In genomic region chr9:133406480-133407307, GRCh38 we compare ENCODE assay signal across 8 cellular contexts. TPM values are rescaled to one million over a fixed set of nuclear protein-coding genes. Genes with fewer than 3 reads are reported as not detected.
DNase-seq lines count a peak whose midpoint lies in the region; ATAC-seq and TF ChIP-seq lines count a peak whose summit lies in the region.

No MANE protein-coding gene starts in this region.

- ATAC-seq in HG03159 (IDR thresholded peaks at IDR 0.05; ENCODE audit: unreplicated experiment): no peak

- TF ChIP-seq CTCF in astrocyte of the cerebellum (IDR thresholded peaks at IDR 0.05; ENCODE audit: low read depth, low read length, missing control alignments) (peak; percentile 94), smooth muscle cell (IDR thresholded peaks at IDR 0.05; ENCODE audit: borderline replicate concordance, insufficient read depth, poor library complexity, severe bottlenecking) (peak; percentile 89)

- H3K4me2 ChIP-seq in GM23248 (ENCODE audit: unreplicated experiment) (no peak overlapping the region), smooth muscle cell (no peak overlapping the region)

- H3K9ac ChIP-seq in GM23248: no peak overlapping the region
- H3K9ac ChIP-seq in smooth muscle cell (ENCODE audit: low read depth): no peak overlapping the region

- H4K20me1 ChIP-seq in GM23248 (ENCODE audit: insufficient read depth): no peaks in the 10 kb centered on the region
- H4K20me1 ChIP-seq in smooth muscle cell (ENCODE audit: low read depth): peaks cover 10% of the 10 kb centered on the region

- in situ Hi-C loops in GM23248 (cut with MboI) (no loop called here), astrocyte of the cerebellum (cut with HindIII; ENCODE audit: low sequenced_read_pairs) (no loop called here)

- WGBS in GM23248 (ENCODE audit: low coverage in 1 of 2, low lambda C conversion rate in 2 of 2, missing lambda C conversion rate in 2 of 2), 2 experiments: 55 to 64% methylated on average over 21 to 24 of the region's 24 CpGs
- 66% methylated on average over 24 of the region's 24 CpGs for WGBS in smooth muscle cell (ENCODE audit: low lambda C conversion rate)

- no peaks in the 10 kb centered on the region for H3K9me2 ChIP-seq in GM23248 (ENCODE audit: insufficient read depth)

- no peaks in the 10 kb centered on the region for H3K27me3 ChIP-seq in GM23248 (replicated peaks; ENCODE audit: insufficient read depth)
- no peaks in the 10 kb centered on the region for H3K27me3 ChIP-seq in smooth muscle cell (ENCODE audit: low read depth)

- H3K4me1 ChIP-seq in GM23248 (ENCODE audit: insufficient read depth): peaks cover 12% of the 10 kb centered on the region
- no peaks in the 10 kb centered on the region for H3K4me1 ChIP-seq in smooth muscle cell (ENCODE audit: low read depth)

- H2AFZ ChIP-seq in GM23248 (no peak overlapping the region), smooth muscle cell (ENCODE audit: low read depth) (no peak overlapping the region)

- H3K4me3 ChIP-seq in GM23248 (no peak overlapping the region), astrocyte of the cerebellum (ENCODE audit: low read depth, low read length) (no peak overlapping the region), smooth muscle cell (no peak overlapping the region)

- DNase-seq in CD1c-positive myeloid dendritic cell (ENCODE audit: extremely low spot score): peak; percentile 80
- DNase-seq in GM23248: peak; percentile 81
- peak; percentile 60 for DNase-seq in NCI-H1694 treated with DMSO at 0.1 percent for 48 hours (lab: John Stamatoyannopoulos, UW)
- DNase-seq in UCSD-AML1 (lab: John Stamatoyannopoulos, UW; ENCODE audit: unreplicated experiment): peak; percentile 71
- peak; percentile 49 for DNase-seq in astrocyte of the cerebellum (ENCODE audit: low read depth)
- peak in 47 of 51 donors; percentile 5 to 79 (median 48) for DNase-seq in hypothalamus (lab: John Stamatoyannopoulos, UW)
- DNase-seq in smooth muscle cell (lab: John Stamatoyannopoulos, UW; ENCODE audit: unreplicated experiment): peak; percentile 23

- H3K79me2 ChIP-seq in GM23248 (ENCODE audit: insufficient read depth) (peaks cover 10% of the 10 kb centered on the region; the same call in 1 of the 2 replicates), smooth muscle cell (ENCODE audit: low read depth) (no peaks in the 10 kb centered on the region)

- H3K9me3 ChIP-seq in GM23248 (ENCODE audit: low read depth): no peaks in the 10 kb centered on the region
- H3K9me3 ChIP-seq in smooth muscle cell (replicated peaks; ENCODE audit: low read depth): no peaks in the 10 kb centered on the region

- H3F3A ChIP-seq in GM23248 (ENCODE audit: insufficient read depth) (peaks cover 22% of the 10 kb centered on the region), smooth muscle cell (ENCODE audit: low read depth) (no peaks in the 10 kb centered on the region)

- H3K27ac ChIP-seq in GM23248 (peak overlapping the region; percentile 53; the same call in 1 of the 2 replicates), smooth muscle cell (ENCODE audit: low read depth) (no peak overlapping the region)

- H3K36me3 ChIP-seq in GM23248 (ENCODE audit: low read depth) (peaks cover 20% of the 10 kb centered on the region), smooth muscle cell (ENCODE audit: low read depth) (peaks cover 10% of the 10 kb centered on the region)

RNA-seq across cellular contexts. Expression of gene REXO4, which starts 11.1 kb away (rescaled TPM):
- total RNA-seq in GM23248 (2014; rRNA removed; shearing (Covaris generic)): 17.3 and 26.9 TPM in 2 replicates
- polyA plus RNA-seq in GM23248 (2016; fragmentation: Nextera tagmentation; extraction: Ambion mirVana) (17.5 and 22.1 TPM in 2 replicates), smooth muscle cell (18.5 and 21.6 TPM in 2 replicates)
- total RNA-seq in smooth muscle cell: 11.5 and 12.9 TPM in 2 replicates

RNA-seq across cellular contexts. Expression of gene ADAMTS13, which starts 15.5 kb away (rescaled TPM):
- total RNA-seq in GM23248 (2014; rRNA removed; shearing (Covaris generic)): 2.1 and 2.2 TPM in 2 replicates
- 0.86 and 1.4 TPM in 2 replicates for polyA plus RNA-seq in GM23248 (2016; fragmentation: Nextera tagmentation; extraction: Ambion mirVana)
- total RNA-seq in smooth muscle cell: 1.4 and 3.1 TPM in 2 replicates
- 3.7 and 6.8 TPM in 2 replicates for polyA plus RNA-seq in smooth muscle cell

RNA-seq across cellular contexts. Expression of gene STKLD1, which starts 30.5 kb away (rescaled TPM):
- total RNA-seq in GM23248 (2014; rRNA removed; shearing (Covaris generic)): 0.32 and 3.4 TPM in 2 replicates
- 0.38 and 1.5 TPM in 2 replicates for polyA plus RNA-seq in GM23248 (2016; fragmentation: Nextera tagmentation; extraction: Ambion mirVana)
- 2.7 TPM in 1 of 2 replicates, not detected in the other for total RNA-seq in smooth muscle cell
- polyA plus RNA-seq in smooth muscle cell: 0.90 and 0.99 TPM in 2 replicates

RNA-seq across cellular contexts. Expression of gene SURF4, which starts 30.8 kb away (rescaled TPM):
- total RNA-seq in GM23248 (2014; rRNA removed; shearing (Covaris generic)): 638 and 670 TPM in 2 replicates
- polyA plus RNA-seq in GM23248 (2016; fragmentation: Nextera tagmentation; extraction: Ambion mirVana) (406 and 420 TPM in 2 replicates), smooth muscle cell (340 and 396 TPM in 2 replicates)
- 353 and 377 TPM in 2 replicates for total RNA-seq in smooth muscle cell

RNA-seq across cellular contexts. Expression of gene SURF2, which starts 50.3 kb away (rescaled TPM):
- total RNA-seq in GM23248 (2014; rRNA removed; shearing (Covaris generic)): 6.3 and 14.8 TPM in 2 replicates
- polyA plus RNA-seq in GM23248 (2016; fragmentation: Nextera tagmentation; extraction: Ambion mirVana): 23.4 and 24.4 TPM in 2 replicates
- 2.8 and 11.4 TPM in 2 replicates for total RNA-seq in smooth muscle cell
- 21.4 and 28.9 TPM in 2 replicates for polyA plus RNA-seq in smooth muscle cell

Comparison
In these comparisons a context has a peak if more than half of its experiments do, and no peak if none do; other contexts are left out.
1. DNase-seq: peak in every context shown above with its lines; median percentile 81 in GM23248; 80 in CD1c-positive myeloid dendritic cell; 71 in UCSD-AML1; 60 in NCI-H1694 treated with DMSO at 0.1 percent for 48 hours; 49 in astrocyte of the cerebellum; 48 in hypothalamus; 23 in smooth muscle cell.